27 cellular contexts compared by ENCODE assay signal in genomic region chr7:22152690-22153089, GRCh38.
"Had no signal": no experiment of that assay in that cellular context is flagged by ENCODE, and none has a peak within 500 bp of the region (broad histone marks: within the 10 kb centered on the region; RNA-seq: fewer than 3 reads in every experiment).

No MANE protein-coding gene starts in this region.

- H3K4me1 ChIP-seq: prostate gland had no signal

- ATAC-seq: heart right ventricle; stimulated activated effector memory CD8-positive, alpha-beta T cell treated with anti-CD3 and anti-CD28 coated beads, Interleukin-12 subunit alpha, Interleukin-12 subunit beta, amount 100 ng/mL, for 72 hours; stimulated activated naive CD8-positive, alpha-beta T cell treated with anti-CD3 and anti-CD28 coated beads, Interleukin-15, amount 100 ng/mL, for 72 hours; T-helper 17 cell had no signal

- H3K27me3 ChIP-seq: esophagus squamous epithelium, heart right ventricle, ovary, sigmoid colon, tibial artery had no signal

- DNase-seq: activated CD4-positive, alpha-beta memory T cell treated with anti-CD3 and anti-CD28 coated beads for 36 hours; activated CD4-positive, alpha-beta T cell treated with anti-CD3 and anti-CD28 coated beads, Interleukin-2, amount 10 ng/mL, durations not matched to agents 24 days and 14 days; activated CD4-positive, CD25-positive, alpha-beta regulatory T cell treated with anti-CD3 and anti-CD28 coated beads, Interleukin-2, amount 50 U/mL, for 72 hours; activated CD8-positive, alpha-beta memory T cell treated with anti-CD3 and anti-CD28 coated beads, Interleukin-2, amount 50 U/mL, for 4 hours; activated gamma-delta T cell; activated naive CD4-positive, alpha-beta T cell treated with anti-CD3 and anti-CD28 coated beads, Interleukin-2, amount 50 U/mL, for 16 hours; activated T-cell treated with anti-CD3 and anti-CD28 coated beads, Interleukin-2, amount 50 U/mL, for 24 hours; amniotic stem cell; central memory CD4-positive, alpha-beta T cell; effector CD8-positive, alpha-beta T cell; esophagus squamous epithelium; foreskin melanocyte; heart right ventricle; left ventricle myocardium inferior; ovary; retina; sigmoid colon; small intestine; stimulated activated CD4-positive, alpha-beta T cell treated with anti-CD3 and anti-CD28 coated beads, Interleukin-4, amount 100 ng/mL, for 24 hours; stimulated activated naive CD8-positive, alpha-beta T cell treated with anti-CD3 and anti-CD28 coated beads, Interleukin-15, amount 100 ng/mL, for 72 hours; T-helper 17 cell; tibial artery had no signal

- H3K36me3 ChIP-seq: ovary, prostate gland, sigmoid colon had no signal

- FAIRE-seq: endometrium, small intestine had no signal

- H3K27ac ChIP-seq: epithelial cell of prostate, esophagus squamous epithelium, heart right ventricle, left ventricle myocardium inferior, ovary, prostate gland, sigmoid colon, tibial artery had no signal

- H3K4me3 ChIP-seq: esophagus squamous epithelium, heart right ventricle, left ventricle myocardium inferior, lung, ovary, prostate gland, sigmoid colon, tibial artery had no signal

- H3K9me3 ChIP-seq: esophagus squamous epithelium, heart right ventricle, left ventricle myocardium inferior, ovary, prostate gland, sigmoid colon, tibial artery had no signal
